8 cellular contexts compared by ENCODE assay signal in the genomic region with DNA sequence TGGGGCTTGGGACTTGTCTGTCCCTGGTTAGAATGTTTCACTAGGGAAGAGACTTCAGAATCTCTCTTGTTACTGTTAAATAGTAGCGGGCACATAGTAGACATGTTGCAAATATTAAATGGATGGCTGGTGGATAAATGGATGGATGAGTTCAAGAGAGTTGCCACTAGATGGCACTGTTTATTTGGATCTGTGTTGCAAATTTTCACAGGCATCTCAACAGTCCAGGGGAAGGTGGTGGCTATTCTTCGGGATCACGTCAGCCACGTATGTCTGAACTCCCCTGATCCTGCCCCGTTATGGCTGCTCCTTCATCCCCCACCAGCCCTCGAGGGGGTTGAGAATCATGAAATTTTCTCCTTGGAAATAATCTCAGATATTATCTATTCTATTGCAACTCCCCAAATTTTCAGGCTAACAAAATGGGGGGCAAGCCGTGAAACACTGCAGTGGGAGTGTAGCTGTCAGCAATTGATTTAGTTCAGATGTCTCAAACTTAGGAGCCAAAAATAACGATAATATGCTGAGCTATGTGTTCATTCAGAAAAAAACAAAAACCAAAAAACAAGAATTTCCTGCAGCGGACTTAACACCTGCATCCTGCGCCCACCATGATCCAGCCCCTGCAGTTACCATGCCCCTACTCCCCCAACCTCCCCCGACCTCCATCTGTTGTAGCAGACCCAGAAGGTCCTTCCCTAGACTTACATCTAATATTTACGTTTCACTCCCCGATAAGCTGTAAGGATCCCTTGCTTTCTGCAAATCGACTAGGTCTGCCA. TPM values are rescaled to one million over a fixed set of nuclear protein-coding genes. Genes with fewer than 3 reads are reported as not detected.
A peak's percentile ranks its signal among the peaks of the same experiment; 100 is the strongest.
DNase-seq lines count a peak whose midpoint lies in the region; ATAC-seq and TF ChIP-seq lines count a peak whose summit lies in the region.

No MANE protein-coding gene starts in this region.

- no peaks in the 10 kb centered on the region for H3K9me3 Mint-ChIP-seq in activated CD4-positive, alpha-beta T cell treated with anti-CD3 and anti-CD28 coated beads, Interleukin-2, amount 10 ng/mL, durations not matched to agents 7 days and 5 days

- H3K36me3 Mint-ChIP-seq in activated CD4-positive, alpha-beta T cell treated with anti-CD3 and anti-CD28 coated beads, Interleukin-2, amount 10 ng/mL, durations not matched to agents 7 days and 5 days (ENCODE audit: low read depth), result no peaks in the 10 kb centered on the region

- H4K20me1 ChIP-seq in DND-41 (ENCODE audit: insufficient read depth, low read length), result no peaks in the 10 kb centered on the region

- H2AFZ ChIP-seq in DND-41 (ENCODE audit: low read depth, low read length) (peak overlapping the region; percentile 86), neuron (ENCODE audit: low read depth, low read length) (peak overlapping the region; percentile 48)

- peak; percentile 92 for TF ChIP-seq CTCF in DND-41 (IDR thresholded peaks at IDR 0.05; ENCODE audit: borderline replicate concordance, extremely low read depth, low read length, poor library complexity, severe bottlenecking)
- peak; percentile 71 for TF ChIP-seq CTCF in fibroblast of villous mesenchyme (IDR thresholded peaks at IDR 0.05; ENCODE audit: insufficient read depth, low read depth, low read length)

- H3K4me2 ChIP-seq in DND-41 (ENCODE audit: insufficient read depth, low read length), result peak overlapping the region; percentile 58

- no peaks in the 10 kb centered on the region for H3K79me2 ChIP-seq in DND-41 (ENCODE audit: insufficient read depth, low read length)

- H3K9me3 ChIP-seq in DND-41 (ENCODE audit: insufficient read depth, low read length, severe bottlenecking) (no peaks in the 10 kb centered on the region), neuron (ENCODE audit: low read length) (no peaks in the 10 kb centered on the region)

- H3K4me1 ChIP-seq in DND-41 (ENCODE audit: insufficient read depth, low read length) (peaks cover 33% of the 10 kb centered on the region), neuron (ENCODE audit: insufficient read depth, low read length) (no peaks in the 10 kb centered on the region)

- H3K4me3 Mint-ChIP-seq in activated CD4-positive, alpha-beta T cell treated with anti-CD3 and anti-CD28 coated beads, Interleukin-2, amount 10 ng/mL, durations not matched to agents 7 days and 5 days, result peak overlapping the region; percentile 0

- H3K9ac ChIP-seq in DND-41 (ENCODE audit: low read depth, low read length), result peak overlapping the region; percentile 36; the same call in 1 of the 2 replicates

- peak overlapping the region; percentile 51 for H3K27ac Mint-ChIP-seq in activated CD4-positive, alpha-beta T cell treated with anti-CD3 and anti-CD28 coated beads, Interleukin-2, amount 10 ng/mL, durations not matched to agents 7 days and 5 days

- H3K27ac ChIP-seq in DND-41 (ENCODE audit: low read length), result peak overlapping the region; percentile 67

- POLR2A ChIA-PET in activated CD4-positive, alpha-beta T cell treated with anti-CD3 and anti-CD28 coated beads, Interleukin-2, amount 10 ng/mL, durations not matched to agents 7 days and 5 days (lab: Charles Lee), result no interaction called here

- no peaks in the 10 kb centered on the region for H3K27me3 ChIP-seq in DND-41 (ENCODE audit: insufficient read depth, low read length, poor library complexity)
- H3K27me3 ChIP-seq in neuron (ENCODE audit: insufficient read depth, low read length), result no peaks in the 10 kb centered on the region

- CTCF ChIA-PET in activated CD4-positive, alpha-beta T cell treated with anti-CD3 and anti-CD28 coated beads, Interleukin-2, amount 10 ng/mL, durations not matched to agents 7 days and 5 days (lab: Charles Lee), result interaction anchor here (0.6 to 1.9 kb wide), 15 partner anchors 9 to 378 kb away, joined by 3 to 7 read pairs (median 3); no protein-coding TSS in a partner anchor

- peaks cover 23% of the 10 kb centered on the region for H3K4me1 Mint-ChIP-seq in activated CD4-positive, alpha-beta T cell treated with anti-CD3 and anti-CD28 coated beads, Interleukin-2, amount 10 ng/mL, durations not matched to agents 7 days and 5 days

- ATAC-seq in DND-41 (ENCODE audit: insufficient read depth, low read depth), result peak; percentile 90
- peak; percentile 93 for ATAC-seq in GM19395 (IDR thresholded peaks at IDR 0.05; ENCODE audit: unreplicated experiment)
- peak; percentile 95 for ATAC-seq in HG03354 (IDR thresholded peaks at IDR 0.05; ENCODE audit: poor library complexity, severe bottlenecking, unreplicated experiment)

- H3K4me3 ChIP-seq in DND-41 (ENCODE audit: low read depth in 1 of 2, low read length in 2 of 2) (no peak overlapping the region), fibroblast of villous mesenchyme (ENCODE audit: low read depth, low read length) (peak overlapping the region; percentile 34), neuron (ENCODE audit: low read length) (no peak overlapping the region)

- no peaks in the 10 kb centered on the region for H3K36me3 ChIP-seq in DND-41 (ENCODE audit: insufficient read depth, low read length)
- H3K36me3 ChIP-seq in neuron (ENCODE audit: insufficient read depth, low read length), result no peaks in the 10 kb centered on the region

- DNase-seq in DND-41 (peak; percentile 56), NCI-H226 (peak; percentile 56), fibroblast of villous mesenchyme (ENCODE audit: low read depth) (peak; percentile 81)
- peak; percentile 59 for DNase-seq in activated CD4-positive, alpha-beta T cell treated with anti-CD3 and anti-CD28 coated beads, Interleukin-2, amount 10 ng/mL, durations not matched to agents 7 days and 5 days
- DNase-seq in activated effector memory CD4-positive, alpha-beta T cell treated with anti-CD3 and anti-CD28 coated beads, Interleukin-2, amount 50 U/mL, for 16 hours, result no peak

- H3K27me3 Mint-ChIP-seq in activated CD4-positive, alpha-beta T cell treated with anti-CD3 and anti-CD28 coated beads, Interleukin-2, amount 10 ng/mL, durations not matched to agents 7 days and 5 days, result no peaks in the 10 kb centered on the region

RNA-seq across cellular contexts. Expression of a gene that starts 29.1 kb away (rescaled TPM):
- total RNA-seq in activated CD4-positive, alpha-beta T cell treated with anti-CD3 and anti-CD28 coated beads, Interleukin-2, amount 10 ng/mL, durations not matched to agents 7 days and 5 days, result 10 to 100 TPM; 33.1 to 39.6 TPM
- total RNA-seq in fibroblast of villous mesenchyme, result 0.64 and 8.2 TPM in 2 replicates

RNA-seq across cellular contexts. Expression of a gene that starts 58.9 kb away (rescaled TPM):
- total RNA-seq in activated CD4-positive, alpha-beta T cell treated with anti-CD3 and anti-CD28 coated beads, Interleukin-2, amount 10 ng/mL, durations not matched to agents 7 days and 5 days, result 10 to 100 TPM; 34.9 to 41.2 TPM
- 63.5 and 108 TPM in 2 replicates for total RNA-seq in fibroblast of villous mesenchyme
